1 cellular context compared by ENCODE assay signal in the genomic region with DNA sequence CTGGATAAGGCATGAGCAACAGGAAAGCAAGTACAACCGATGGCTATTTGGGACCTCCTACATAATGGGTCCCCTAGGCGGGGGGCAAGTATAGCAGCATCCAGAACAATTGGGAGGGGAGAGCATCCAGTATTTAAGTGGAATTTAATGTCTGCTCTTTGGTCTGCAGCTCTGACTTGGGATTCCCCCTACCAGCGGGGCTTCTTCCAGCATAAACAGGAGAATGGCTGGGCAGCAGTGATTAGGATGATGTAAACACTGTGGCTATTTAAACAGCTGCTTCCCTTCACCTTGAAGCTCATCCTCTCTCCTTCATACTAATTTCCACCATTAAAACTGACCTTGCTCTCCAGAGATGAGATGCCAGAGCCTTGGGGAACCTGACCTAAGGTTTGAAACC.
TF ChIP-seq lines count a peak whose summit lies in the region.

No MANE protein-coding gene starts in this region.

TF ChIP-seq in GM23338, 12 proteins besides CTCF, POLR2A, EP300 and RAD21 (continued from another document):
- TF ChIP-seq, protein P1, sequence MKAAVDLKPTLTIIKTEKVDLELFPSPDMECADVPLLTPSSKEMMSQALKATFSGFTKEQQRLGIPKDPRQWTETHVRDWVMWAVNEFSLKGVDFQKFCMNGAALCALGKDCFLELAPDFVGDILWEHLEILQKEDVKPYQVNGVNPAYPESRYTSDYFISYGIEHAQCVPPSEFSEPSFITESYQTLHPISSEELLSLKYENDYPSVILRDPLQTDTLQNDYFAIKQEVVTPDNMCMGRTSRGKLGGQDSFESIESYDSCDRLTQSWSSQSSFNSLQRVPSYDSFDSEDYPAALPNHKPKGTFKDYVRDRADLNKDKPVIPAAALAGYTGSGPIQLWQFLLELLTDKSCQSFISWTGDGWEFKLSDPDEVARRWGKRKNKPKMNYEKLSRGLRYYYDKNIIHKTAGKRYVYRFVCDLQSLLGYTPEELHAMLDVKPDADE (IDR thresholded peaks at IDR 0.05) = no peak
